In the genomic region with DNA sequence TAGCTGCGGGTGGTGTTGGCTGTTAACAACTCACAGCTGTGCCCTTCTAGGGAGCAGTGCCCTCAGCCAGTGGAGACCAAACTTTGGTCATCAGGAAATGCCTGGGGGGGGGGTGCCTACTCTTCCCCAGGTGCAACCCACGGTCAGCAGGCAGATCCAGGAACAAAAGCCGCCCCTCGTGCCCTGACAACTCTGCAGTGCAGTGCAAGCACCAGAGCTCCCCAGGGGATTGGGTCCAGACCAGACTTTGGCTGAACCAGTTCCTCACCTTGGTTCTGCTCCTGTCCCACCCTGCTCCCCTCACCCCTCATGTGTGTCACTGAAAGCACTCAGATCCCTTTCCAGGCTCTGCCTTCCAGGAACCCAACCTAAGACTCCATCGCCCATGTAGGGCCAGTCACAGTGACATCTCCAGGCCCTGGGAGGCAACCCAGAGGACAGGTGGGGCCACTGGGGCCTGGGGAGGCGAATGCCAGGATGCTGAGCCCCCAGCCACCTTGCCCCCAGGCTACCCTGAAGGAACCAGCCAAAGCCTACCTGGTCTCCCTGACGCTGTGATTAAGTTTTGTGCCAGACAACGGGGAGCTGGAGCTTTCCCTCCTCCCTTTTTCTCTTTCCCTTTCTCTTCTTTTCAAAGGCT, we compare ENCODE assay signal across 16 cellular contexts.
"Had no signal": no experiment of that assay in that cellular context is flagged by ENCODE, and none has a peak within 500 bp of the region (broad histone marks: within the 10 kb centered on the region; RNA-seq: fewer than 3 reads in every experiment).

No MANE protein-coding gene starts in this region.

- H3K27ac ChIP-seq: SK-N-MC, stomach, thoracic aorta had no signal

- H3K4me1 Mint-ChIP-seq: activated CD4-positive, alpha-beta T cell treated with anti-CD3 and anti-CD28 coated beads, Interleukin-2, amount 10 ng/mL, durations not matched to agents 7 days and 5 days; activated naive CD8-positive, alpha-beta T cell treated with anti-CD3 and anti-CD28 coated beads, Interleukin-2, amount 50 U/mL, for 24 hours; naive B cell had no signal

- H3K4me1 ChIP-seq: stomach had no signal

- H3K4me3 Mint-ChIP-seq: activated CD4-positive, alpha-beta T cell treated with anti-CD3 and anti-CD28 coated beads, Interleukin-2, amount 10 ng/mL, durations not matched to agents 7 days and 5 days; activated naive CD8-positive, alpha-beta T cell treated with anti-CD3 and anti-CD28 coated beads, Interleukin-2, amount 50 U/mL, for 24 hours; activated T-cell treated with anti-CD3 and anti-CD28 coated beads, Interleukin-2, amount 50 U/mL, for 24 hours; naive B cell had no signal

- H3K9me3 Mint-ChIP-seq: activated CD4-positive, alpha-beta T cell treated with anti-CD3 and anti-CD28 coated beads, Interleukin-2, amount 10 ng/mL, durations not matched to agents 7 days and 5 days had no signal

- ATAC-seq: activated naive CD8-positive, alpha-beta T cell treated with anti-CD3 and anti-CD28 coated beads, Interleukin-2, amount 50 U/mL, for 24 hours had no signal

- DNase-seq: activated CD4-positive, alpha-beta T cell treated with anti-CD3 and anti-CD28 coated beads, Interleukin-2, amount 10 ng/mL, durations not matched to agents 7 days and 5 days; activated gamma-delta T cell; activated naive CD8-positive, alpha-beta T cell treated with anti-CD3 and anti-CD28 coated beads, Interleukin-2, amount 50 U/mL, for 24 hours; activated T-cell treated with anti-CD3 and anti-CD28 coated beads, Interleukin-2, amount 50 U/mL, for 24 hours; central memory CD4-positive, alpha-beta T cell; cortex of kidney; effector memory CD4-positive, alpha-beta T cell; hippocampal formation; naive B cell; nucleus accumbens; stimulated activated CD4-positive, alpha-beta T cell treated with anti-CD3 and anti-CD28 coated beads, Interleukin-4, amount 100 ng/mL, for 4 hours; stomach; T-helper 1 cell had no signal

- H3K4me3 ChIP-seq: lung, SK-N-MC, stomach, thoracic aorta had no signal

- H3K36me3 ChIP-seq: stomach, thoracic aorta had no signal

- H3K9me3 ChIP-seq: thoracic aorta had no signal

- H3K27ac Mint-ChIP-seq: activated CD4-positive, alpha-beta T cell treated with anti-CD3 and anti-CD28 coated beads, Interleukin-2, amount 10 ng/mL, durations not matched to agents 7 days and 5 days; activated naive CD8-positive, alpha-beta T cell treated with anti-CD3 and anti-CD28 coated beads, Interleukin-2, amount 50 U/mL, for 24 hours; activated T-cell treated with anti-CD3 and anti-CD28 coated beads, Interleukin-2, amount 50 U/mL, for 24 hours; naive B cell had no signal
